19 cellular contexts compared by ENCODE assay signal in the genomic region with DNA sequence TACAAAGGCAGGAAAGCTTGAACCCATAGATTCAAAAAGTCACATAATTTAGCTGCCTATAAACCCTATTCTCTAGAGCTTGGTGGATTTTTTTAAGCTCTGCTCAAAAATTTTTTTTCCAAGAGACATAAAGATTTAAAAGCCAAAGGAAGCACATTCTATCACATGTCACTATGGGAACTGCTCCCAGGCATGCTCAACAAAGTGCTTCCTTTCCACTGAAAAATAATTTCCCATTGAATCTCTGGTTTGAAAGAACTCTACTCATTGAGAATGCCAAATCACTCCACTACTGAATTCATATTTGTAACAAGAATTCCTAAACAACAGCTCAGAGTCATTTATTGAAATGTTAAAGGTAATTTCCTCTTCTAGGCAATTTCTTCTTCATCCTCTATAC.
DNase-seq lines count a peak whose midpoint lies in the region; ATAC-seq, FAIRE-seq and TF ChIP-seq lines count a peak whose summit lies in the region.
"Had no signal": no experiment of that assay in that cellular context is flagged by ENCODE, and none has a peak within 500 bp of the region (broad histone marks: within the 10 kb centered on the region; RNA-seq: fewer than 3 reads in every experiment).

No MANE protein-coding gene starts in this region.

- peaks cover 3% of the 10 kb centered on the region for H3K4me1 Mint-ChIP-seq in mesothelial cell of epicardium
- H3K4me1 Mint-ChIP-seq: B cell had no signal

- POLR2A ChIA-PET in HepG2 (lab: Yijun Ruan, JAX): no interaction called here

- H3K27ac ChIP-seq in brain microvascular endothelial cell (peak overlapping the region; percentile 62), stomach smooth muscle (ENCODE audit: low read length) (peak overlapping the region; percentile 1), HepG2 (ENCODE audit: extremely low read length, insufficient read depth, low read length) (no peak overlapping the region)

- no peaks in the 10 kb centered on the region for H3K79me2 ChIP-seq in HepG2 (ENCODE audit: insufficient read depth, low read length)

- ATAC-seq in GM19467 (IDR thresholded peaks at IDR 0.05; ENCODE audit: unreplicated experiment) (no peak), HepG2 (no peak)
- ATAC-seq: HCT116, K562 had no signal

- TF ChIP-seq RAD21 in HepG2 (CRISPR knock-in tag; IDR thresholded peaks at IDR 0.05): no peak

- H3K27me3 ChIP-seq in brain microvascular endothelial cell (replicated peaks) (no peaks in the 10 kb centered on the region), stomach smooth muscle (ENCODE audit: control insufficient read depth in 1 of 2, insufficient read depth in 2 of 2, low read length in 2 of 2) (no peaks in the 10 kb centered on the region), HepG2 (ENCODE audit: control insufficient read depth in 1 of 2, insufficient read depth in 2 of 2, low read length in 2 of 2) (no peaks in the 10 kb centered on the region)

- TF ChIP-seq CTCF in brain microvascular endothelial cell (IDR thresholded peaks at IDR 0.05; ENCODE audit: low read depth, low read length, missing control alignments) (no peak), fibroblast of mammary gland (conservative IDR thresholded peaks at IDR 0.05; ENCODE audit: control insufficient read depth, insufficient read depth, low read depth, low read length) (no peak), mesothelial cell of epicardium (IDR thresholded peaks at IDR 0.05; ENCODE audit: unreplicated experiment) (no peak), HepG2 (CRISPR knock-in tag; IDR thresholded peaks at IDR 0.05) (no peak)

- no peak for DNase-seq in brain microvascular endothelial cell
- DNase-seq in fibroblast of mammary gland (ENCODE audit: low read depth): peak; percentile 20
- peak; percentile 18 for DNase-seq in myocyte (ENCODE audit: low read depth)
- DNase-seq in mesothelial cell of epicardium (ENCODE audit: low spot score in 2 of 2, unreplicated experiment in 2 of 2): no peak
- no peak for DNase-seq in HepG2 (ENCODE audit: low spot score)
- DNase-seq: CD4-positive, alpha-beta T cell; DMS79 treated with DMSO at 0.1 percent for 48 hours; NCI-H226; NCI-H526; OCI-M1; RPMI8226 had no signal

- H3K9ac ChIP-seq in stomach smooth muscle (ENCODE audit: low read length in 2 of 2) (no peak overlapping the region), HepG2 (ENCODE audit: insufficient read depth, low read depth, low read length) (no peak overlapping the region)

- no peak overlapping the region for H3K27ac Mint-ChIP-seq in mesothelial cell of epicardium
- H3K27ac Mint-ChIP-seq: B cell; CD4-positive, alpha-beta T cell had no signal

- CTCF ChIA-PET in HepG2 (lab: Yijun Ruan, JAX; ENCODE audit: low intra/inter-chr PET ratio, low total read pairs): no interaction called here

- in situ Hi-C loops in brain microvascular endothelial cell (cut with HindIII; ENCODE audit: low pct_ligation_motif_present, low sequenced_read_pairs) (no loop called here), HepG2 (cut with HindIII; ENCODE audit: extremely low pct_ligation_motif_present, low pct_unique_long_range_greater_than_20kb) (no loop called here)

- no peak overlapping the region for H2AFZ ChIP-seq in HepG2 (ENCODE audit: low read length)

- no TSS peak for BruUV-seq in HepG2 (replicated peaks; lab: Mats Ljungman, UMichigan)

- H3K4me1 ChIP-seq in stomach smooth muscle (ENCODE audit: control insufficient read depth, insufficient read depth, low read length) (peaks cover 8% of the 10 kb centered on the region), HepG2 (ENCODE audit: insufficient read depth, low read length) (no peaks in the 10 kb centered on the region)

- H3K9me3 ChIP-seq in stomach smooth muscle (ENCODE audit: control insufficient read depth in 2 of 2, low read length in 2 of 2) (no peaks in the 10 kb centered on the region), HepG2 (ENCODE audit: low read length) (peaks cover 23% of the 10 kb centered on the region)

- FAIRE-seq in HepG2 (lab: Jason Lieb, UNC): no peak
- FAIRE-seq: D721Med, G401.6, GM12891, K562 had no signal

- H4K20me1 ChIP-seq in HepG2 (ENCODE audit: insufficient read depth, low read length): no peaks in the 10 kb centered on the region

- H3K36me3 ChIP-seq in brain microvascular endothelial cell (replicated peaks): no peaks in the 10 kb centered on the region
- H3K36me3 ChIP-seq in stomach smooth muscle (ENCODE audit: control insufficient read depth in 2 of 2, insufficient read depth in 2 of 2, low read length in 2 of 2): no peaks in the 10 kb centered on the region
- H3K36me3 ChIP-seq in HepG2 (replicated peaks in 1 of 2; ENCODE audit: control insufficient read depth in 1 of 2, insufficient read depth in 2 of 2, low read length in 2 of 2): no peaks in the 10 kb centered on the region

- intact Hi-C loops in HepG2 (cut with micrococcal nuclease; ENCODE audit: unreplicated experiment): no loop called here

- no peak overlapping the region for H3K4me3 ChIP-seq in brain microvascular endothelial cell (ENCODE audit: low read depth, low read length)
- no peak overlapping the region for H3K4me3 ChIP-seq in fibroblast of mammary gland (ENCODE audit: control insufficient read depth, low read depth, low read length)
- H3K4me3 ChIP-seq in stomach smooth muscle (ENCODE audit: low read length in 2 of 2): no peak overlapping the region
- no peak overlapping the region for H3K4me3 ChIP-seq in HepG2 (replicated peaks in 1 of 3; ENCODE audit: insufficient read depth in 1 of 3, low read depth in 2 of 3, low read length in 3 of 3)
- H3K4me3 ChIP-seq: K562 had no signal

- H3K4me2 ChIP-seq in HepG2 (ENCODE audit: low read depth, low read length): no peak overlapping the region

- no peak overlapping the region for H3K4me3 Mint-ChIP-seq in mesothelial cell of epicardium
- H3K4me3 Mint-ChIP-seq: B cell; CD4-positive, alpha-beta T cell had no signal

- TF ChIP-seq POLR2A in HepG2 (IDR thresholded peaks at IDR 0.05; ENCODE audit: insufficient read depth in 1 of 2, low read depth in 2 of 2, low read length in 2 of 2): no peak

- no peaks in the 10 kb centered on the region for H3K9me3 Mint-ChIP-seq in mesothelial cell of epicardium

- H3K27me3 Mint-ChIP-seq in mesothelial cell of epicardium (ENCODE audit: low read depth): no peaks in the 10 kb centered on the region
- H3K27me3 Mint-ChIP-seq: B cell; CD4-positive, alpha-beta T cell had no signal

- no peaks in the 10 kb centered on the region for H3K36me3 Mint-ChIP-seq in mesothelial cell of epicardium

- TF ChIP-seq EP300 in HepG2 (IDR thresholded peaks at IDR 0.05; ENCODE audit: low read depth in 2 of 2, low read length in 2 of 2) (no peak), HepG2 (CRISPR knock-in tag; IDR thresholded peaks at IDR 0.05; ENCODE audit: borderline replicate concordance) (no peak)

TF ChIP-seq in HepG2, 621 proteins besides CTCF, POLR2A, EP300 and RAD21:
- TF ChIP-seq EEA1 (CRISPR knock-in tag; IDR thresholded peaks at IDR 0.05; ENCODE audit: borderline replicate concordance): no peak

Comparison
In these comparisons a context has a peak if more than half of its experiments do, and no peak if none do; other contexts are left out.
1. DNase-seq: peak in fibroblast of mammary gland (single experiment) and myocyte (single experiment); none in brain microvascular endothelial cell (single experiment), mesothelial cell of epicardium (0 of 2) and HepG2 (single experiment).